Comparison of ENCODE assay signal across 8 cellular contexts in genomic region chrX:78103656-78104446, GRCh38. TPM values are rescaled to one million over a fixed set of nuclear protein-coding genes. Genes with fewer than 3 reads are reported as not detected.
DNase-seq lines count a peak whose midpoint lies in the region; ATAC-seq and TF ChIP-seq lines count a peak whose summit lies in the region.

Gene PGK1, plus strand, starts transcription at chrX:78104248. Its CDS starts 93 bp downstream, at chrX:78104341.

- H3K4me3 Mint-ChIP-seq in progenitor cell of endocrine pancreas (ENCODE audit: low read depth): peak within 1 kb of the TSS; percentile 90

- no peak for TF ChIP-seq CTCF in GM13976 (IDR thresholded peaks at IDR 0.05; ENCODE audit: borderline replicate concordance, control extremely low read depth, extremely low read depth, insufficient read depth, missing control alignments)
- no peak for TF ChIP-seq CTCF in progenitor cell of endocrine pancreas (IDR thresholded peaks at IDR 0.05; ENCODE audit: unreplicated experiment)

- intact Hi-C loops in T-helper 1 cell treated with Interleukin-12 subunit alpha and Interleukin-12 subunit beta and Interleukin-4 antibody, amounts not matched to agents 30 ng/mL and 1 ng/mL, for 36 hours (cut with micrococcal nuclease): loop anchor here (1.0 to 10.0 kb wide), 15 partner anchors 39 to 1957 kb away; partner anchors contain the start of genes ATP7A, ATRX, COX7B and ITM2A
- intact Hi-C loops in left cardiac atrium (cut with DNase I): no loop called here

- H3K27me3 Mint-ChIP-seq in progenitor cell of endocrine pancreas: no peaks in the 10 kb centered on the region

- peaks cover 18% of the 10 kb centered on the region for H3K9me3 Mint-ChIP-seq in progenitor cell of endocrine pancreas (ENCODE audit: low read depth)

- H3K27ac Mint-ChIP-seq in progenitor cell of endocrine pancreas: peak within 1 kb of the TSS; percentile 96

- H3K36me3 Mint-ChIP-seq in progenitor cell of endocrine pancreas (ENCODE audit: insufficient read depth): peaks cover 6% of the 10 kb centered on the region

- ATAC-seq in HG02870 (IDR thresholded peaks at IDR 0.05; ENCODE audit: unreplicated experiment) (peak; percentile 94), left cardiac atrium (peak; percentile 97 to 99)

- peaks cover 26% of the 10 kb centered on the region for H3K4me1 Mint-ChIP-seq in progenitor cell of endocrine pancreas (ENCODE audit: low read depth)

- DNase-seq in GM13976 (ENCODE audit: low spot score) (peak; percentile 92), NCI-H146 treated with DMSO at 0.1 percent for 48 hours (lab: John Stamatoyannopoulos, UW; ENCODE audit: unreplicated experiment) (peak; percentile 83), amniotic stem cell (lab: John Stamatoyannopoulos, UW) (peak; percentile 70), left cardiac atrium (peak; percentile 96), progenitor cell of endocrine pancreas (ENCODE audit: low spot score, unreplicated experiment) (peak; percentile 84), ureter (ENCODE audit: low spot score) (peak; percentile 95)

- in situ Hi-C loops in GM13976 (cut with MboI; ENCODE audit: low sequenced_read_pairs, unreplicated experiment): no loop called here

RNA-seq across cellular contexts. Expression of gene PGK1, which starts in this region (rescaled TPM):
- total RNA-seq in T-helper 1 cell treated with Interleukin-12 subunit alpha and Interleukin-12 subunit beta and Interleukin-4 antibody, amounts not matched to agents 30 ng/mL and 1 ng/mL, for 36 hours: 822 and 829 TPM in 2 replicates
- total RNA-seq in left cardiac atrium (100 to 1,000 TPM; 346 to 453 TPM), progenitor cell of endocrine pancreas (156 and 162 TPM in 2 replicates), ureter (359 TPM)

Comparison
In these comparisons a context has a peak if more than half of its experiments do, and no peak if none do; other contexts are left out.
1. Peak in every context shown above with its lines: DNase-seq and ATAC-seq.